Comparison of ENCODE assay signal across 28 cellular contexts in genomic region chr14:94306047-94306978, GRCh38. TPM values are rescaled to one million over a fixed set of nuclear protein-coding genes. Genes with fewer than 3 reads are reported as not detected.
"Had no signal": no experiment of that assay in that cellular context is flagged by ENCODE, and none has a peak within 500 bp of the region (broad histone marks: within the 10 kb centered on the region; RNA-seq: fewer than 3 reads in every experiment).

No MANE protein-coding gene starts in this region.

- H3K36me3 Mint-ChIP-seq: activated CD4-positive, alpha-beta memory T cell treated with anti-CD3 and anti-CD28 coated beads for 36 hours; activated naive CD4-positive, alpha-beta T cell treated with anti-CD3 and anti-CD28 coated beads, Interleukin-2, amount 50 U/mL, for 72 hours; brain had no signal

- H3K27ac ChIP-seq: ascending aorta, Peyer's patch, RWPE1, SJCRH30, VCaP had no signal

- H3K27me3 ChIP-seq: ascending aorta, Peyer's patch, SJCRH30 had no signal

- H3K4me1 Mint-ChIP-seq: activated CD4-positive, alpha-beta T cell treated with anti-CD3 and anti-CD28 coated beads, Interleukin-2, amount 10 ng/mL, durations not matched to agents 7 days and 5 days; activated naive CD8-positive, alpha-beta T cell treated with anti-CD3 and anti-CD28 coated beads, Interleukin-2, amount 50 U/mL, for 24 hours; brain; IgD-negative memory B cell had no signal

- H3K4me1 ChIP-seq: ascending aorta, Peyer's patch had no signal

- H3K4me2 ChIP-seq: SK-N-SH had no signal

- ATAC-seq: activated naive CD4-positive, alpha-beta T cell treated with anti-CD3 and anti-CD28 coated beads, Interleukin-2, amount 50 U/mL, for 72 hours; activated naive CD8-positive, alpha-beta T cell treated with anti-CD3 and anti-CD28 coated beads, Interleukin-2, amount 50 U/mL, for 24 hours; activated T-cell treated with anti-CD3 and anti-CD28 coated beads, Interleukin-2, amount 50 U/mL, for 4 hours had no signal

- H3K9ac ChIP-seq: SK-N-SH had no signal

- H3K4me3 ChIP-seq: ascending aorta, Peyer's patch, SJCRH30 had no signal

- H3K27ac Mint-ChIP-seq: activated CD4-positive, alpha-beta memory T cell treated with anti-CD3 and anti-CD28 coated beads for 36 hours; activated CD4-positive, alpha-beta T cell treated with anti-CD3 and anti-CD28 coated beads, Interleukin-2, amount 10 ng/mL, durations not matched to agents 7 days and 5 days; activated naive CD4-positive, alpha-beta T cell treated with anti-CD3 and anti-CD28 coated beads, Interleukin-2, amount 50 U/mL, for 72 hours; activated naive CD8-positive, alpha-beta T cell treated with anti-CD3 and anti-CD28 coated beads, Interleukin-2, amount 50 U/mL, for 24 hours; brain; IgD-negative memory B cell had no signal

- DNase-seq: activated CD4-positive, alpha-beta memory T cell treated with anti-CD3 and anti-CD28 coated beads for 36 hours; activated CD4-positive, alpha-beta T cell treated with anti-CD3 and anti-CD28 coated beads, Interleukin-2, amount 10 ng/mL, durations not matched to agents 7 days and 5 days; activated CD4-positive, CD25-positive, alpha-beta regulatory T cell; activated CD8-positive, alpha-beta memory T cell treated with anti-CD3 and anti-CD28 coated beads for 24 hours; activated effector memory CD4-positive, alpha-beta T cell treated with anti-CD3 and anti-CD28 coated beads, Interleukin-2, amount 50 U/mL, for 16 hours; activated naive CD4-positive, alpha-beta T cell treated with Interleukin-2 at 50 U/mL for 16 hours; activated naive CD8-positive, alpha-beta T cell treated with anti-CD3 and anti-CD28 coated beads, Interleukin-2, amount 50 U/mL, for 24 hours; activated T-cell treated with anti-CD3 and anti-CD28 coated beads, Interleukin-2, amount 50 U/mL, for 4 hours; amniotic stem cell; KG1; NCI-H1092; NCI-H1930; NCI-H510A treated with DMSO at 0.1 percent for 48 hours; NCI-H69; Peyer's patch; Right ventricle myocardium superior; SJCRH30; SK-N-SH; T-helper 1 cell had no signal

- H3K9me3 ChIP-seq: ascending aorta, Peyer's patch, SK-N-SH had no signal

- H3K36me3 ChIP-seq: ascending aorta, Peyer's patch, SJCRH30 had no signal

- H3K27me3 Mint-ChIP-seq: activated CD4-positive, alpha-beta T cell treated with anti-CD3 and anti-CD28 coated beads, Interleukin-2, amount 10 ng/mL, durations not matched to agents 7 days and 5 days had no signal

- H3K4me3 Mint-ChIP-seq: activated CD4-positive, alpha-beta memory T cell treated with anti-CD3 and anti-CD28 coated beads for 36 hours; activated CD4-positive, alpha-beta T cell treated with anti-CD3 and anti-CD28 coated beads, Interleukin-2, amount 10 ng/mL, durations not matched to agents 7 days and 5 days; activated naive CD8-positive, alpha-beta T cell treated with anti-CD3 and anti-CD28 coated beads, Interleukin-2, amount 50 U/mL, for 24 hours; activated T-cell treated with anti-CD3 and anti-CD28 coated beads, Interleukin-2, amount 50 U/mL, for 4 hours; brain; IgD-negative memory B cell had no signal

RNA-seq across cellular contexts. Expression of gene SERPINA10, which starts 13.2 kb away (rescaled TPM):
- total RNA-seq: activated CD4-positive, alpha-beta memory T cell treated with anti-CD3 and anti-CD28 coated beads for 36 hours; activated CD4-positive, alpha-beta T cell treated with anti-CD3 and anti-CD28 coated beads, Interleukin-2, amount 10 ng/mL, durations not matched to agents 7 days and 5 days; activated naive CD4-positive, alpha-beta T cell treated with anti-CD3 and anti-CD28 coated beads, Interleukin-2, amount 50 U/mL, for 72 hours; activated T-cell treated with anti-CD3 and anti-CD28 coated beads, Interleukin-2, amount 50 U/mL, for 4 hours; ascending aorta; LHCN-M2; M059J; Peyer's patch; Right ventricle myocardium superior; SJCRH30; T-helper 2 cell treated with Interferon-gamma antibody and Interleukin-4, amounts not matched to agents 100 ng/mL and 5 ng/mL, for 36 hours had no signal

RNA-seq across cellular contexts. Expression of gene SERPINA6, which starts 16.8 kb away (rescaled TPM):
- total RNA-seq: activated CD4-positive, alpha-beta memory T cell treated with anti-CD3 and anti-CD28 coated beads for 36 hours; activated CD4-positive, alpha-beta T cell treated with anti-CD3 and anti-CD28 coated beads, Interleukin-2, amount 10 ng/mL, durations not matched to agents 7 days and 5 days; activated naive CD4-positive, alpha-beta T cell treated with anti-CD3 and anti-CD28 coated beads, Interleukin-2, amount 50 U/mL, for 72 hours; activated T-cell treated with anti-CD3 and anti-CD28 coated beads, Interleukin-2, amount 50 U/mL, for 4 hours; ascending aorta; LHCN-M2; Peyer's patch; Right ventricle myocardium superior; SJCRH30; T-helper 2 cell treated with Interferon-gamma antibody and Interleukin-4, amounts not matched to agents 100 ng/mL and 5 ng/mL, for 36 hours had no signal
